Comparison of ENCODE assay signal across 8 cellular contexts in the genomic region with DNA sequence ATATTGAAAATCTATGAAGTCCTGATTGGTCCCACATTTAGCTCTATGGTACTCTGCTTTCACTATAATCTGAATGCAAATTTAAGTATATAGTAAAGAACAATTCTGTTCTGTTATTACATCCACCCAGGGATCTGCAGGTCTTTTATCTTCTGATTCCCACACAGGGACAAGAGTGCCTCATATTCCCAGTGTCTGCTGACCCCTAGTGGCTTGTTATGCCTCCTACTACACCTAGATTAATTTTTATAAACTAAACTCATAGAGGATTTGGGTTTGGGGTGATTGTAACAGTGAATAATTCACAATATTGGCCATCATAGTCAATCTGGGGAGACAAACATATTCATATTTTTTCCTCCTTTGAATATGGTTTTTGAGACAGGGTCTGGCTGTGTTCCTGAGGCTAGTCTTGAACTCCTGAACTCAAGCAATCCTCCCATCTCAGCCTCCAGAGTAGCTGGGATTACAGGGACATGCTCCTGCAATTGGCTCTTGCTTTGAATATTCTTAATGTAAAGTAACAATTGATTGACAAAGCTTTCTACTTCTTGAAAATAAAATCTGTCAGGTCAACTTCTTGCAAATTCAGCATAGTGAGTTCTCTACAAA.
DNase-seq lines count a peak whose midpoint lies in the region; ATAC-seq, FAIRE-seq and TF ChIP-seq lines count a peak whose summit lies in the region.

No MANE protein-coding gene starts in this region.

- H3K27ac ChIP-seq in KMS-11 (no peak overlapping the region), trophoblast cell (ENCODE audit: low read depth, low read length) (no peak overlapping the region)

- no peak overlapping the region for H2AK5ac ChIP-seq in trophoblast cell (ENCODE audit: low read length)

- H3K9me3 Mint-ChIP-seq in activated naive CD4-positive, alpha-beta T cell treated with anti-CD3 and anti-CD28 coated beads for 36 hours: no peaks in the 10 kb centered on the region
- H3K9me3 Mint-ChIP-seq in activated naive CD4-positive, alpha-beta T cell treated with anti-CD3 and anti-CD28 coated beads, Interleukin-2, amount 10 ng/mL, durations not matched to agents 7 days and 5 days: no peaks in the 10 kb centered on the region

- H3K79me1 ChIP-seq in trophoblast cell (ENCODE audit: low read length): no peaks in the 10 kb centered on the region

- intact Hi-C loops in activated naive CD4-positive, alpha-beta T cell treated with anti-CD3 and anti-CD28 coated beads for 36 hours (cut with micrococcal nuclease): loop anchor here (1.0 kb wide), 1 partner anchor 620 kb away; no protein-coding TSS in a partner anchor

- no peak overlapping the region for H2BK12ac ChIP-seq in trophoblast cell (ENCODE audit: low read length)

- no peak overlapping the region for H2BK120ac ChIP-seq in trophoblast cell (ENCODE audit: insufficient read depth, low read length, poor library complexity)

- no peak overlapping the region for H3K4me2 ChIP-seq in KMS-11
- H3K4me2 ChIP-seq in trophoblast cell (ENCODE audit: low read length): no peak overlapping the region

- no peaks in the 10 kb centered on the region for H3K4me1 Mint-ChIP-seq in activated naive CD4-positive, alpha-beta T cell treated with anti-CD3 and anti-CD28 coated beads for 36 hours (ENCODE audit: low read depth)
- H3K4me1 Mint-ChIP-seq in activated naive CD4-positive, alpha-beta T cell treated with anti-CD3 and anti-CD28 coated beads, Interleukin-2, amount 10 ng/mL, durations not matched to agents 7 days and 5 days: no peaks in the 10 kb centered on the region

- no peak overlapping the region for H4K12ac ChIP-seq in trophoblast cell (ENCODE audit: low read depth, low read length)

- no peaks in the 10 kb centered on the region for H3K27me3 Mint-ChIP-seq in activated naive CD4-positive, alpha-beta T cell treated with anti-CD3 and anti-CD28 coated beads for 36 hours (ENCODE audit: low read depth)
- no peaks in the 10 kb centered on the region for H3K27me3 Mint-ChIP-seq in activated naive CD4-positive, alpha-beta T cell treated with anti-CD3 and anti-CD28 coated beads, Interleukin-2, amount 10 ng/mL, durations not matched to agents 7 days and 5 days

- peak; percentile 96 for TF ChIP-seq CTCF in KMS-11 (conservative IDR thresholded peaks at IDR 0.05; ENCODE audit: low read depth, low read length)

- H2AFZ ChIP-seq in KMS-11 (ENCODE audit: low read depth) (no peak overlapping the region), trophoblast cell (ENCODE audit: insufficient read depth, low read length, poor library complexity) (no peak overlapping the region)

- FAIRE-seq in RCC 7860 (lab: Jason Lieb, UNC): no peak

- no peak overlapping the region for H4K91ac ChIP-seq in trophoblast cell (ENCODE audit: low read depth, low read length)

- H3K36me3 Mint-ChIP-seq in activated naive CD4-positive, alpha-beta T cell treated with anti-CD3 and anti-CD28 coated beads for 36 hours (ENCODE audit: low read depth): no peaks in the 10 kb centered on the region
- no peaks in the 10 kb centered on the region for H3K36me3 Mint-ChIP-seq in activated naive CD4-positive, alpha-beta T cell treated with anti-CD3 and anti-CD28 coated beads, Interleukin-2, amount 10 ng/mL, durations not matched to agents 7 days and 5 days

- no peak overlapping the region for H3K9ac ChIP-seq in KMS-11
- no peak overlapping the region for H3K9ac ChIP-seq in trophoblast cell (ENCODE audit: low read length)

- CTCF ChIA-PET in activated naive CD4-positive, alpha-beta T cell treated with anti-CD3 and anti-CD28 coated beads for 36 hours (lab: Charles Lee): interaction anchor here (0.6 kb wide), 1 partner anchor 120 kb away, joined by 3 read pairs; no protein-coding TSS in a partner anchor
- CTCF ChIA-PET in activated naive CD4-positive, alpha-beta T cell treated with anti-CD3 and anti-CD28 coated beads, Interleukin-2, amount 10 ng/mL, durations not matched to agents 7 days and 5 days (lab: Charles Lee): interaction anchor here (1.0 kb wide), 1 partner anchor 16 kb away, joined by 4 read pairs; no protein-coding TSS in a partner anchor

- H3K18ac ChIP-seq in trophoblast cell (ENCODE audit: low read length): no peak overlapping the region

- H3K4me3 Mint-ChIP-seq in activated naive CD4-positive, alpha-beta T cell treated with anti-CD3 and anti-CD28 coated beads for 36 hours: no peak overlapping the region
- H3K4me3 Mint-ChIP-seq in activated naive CD4-positive, alpha-beta T cell treated with anti-CD3 and anti-CD28 coated beads, Interleukin-2, amount 10 ng/mL, durations not matched to agents 7 days and 5 days: no peak overlapping the region

- no peak overlapping the region for H2BK5ac ChIP-seq in trophoblast cell (ENCODE audit: low read depth, low read length, poor library complexity)

- peaks cover 8% of the 10 kb centered on the region for H3K4me1 ChIP-seq in KMS-11 (ENCODE audit: low read depth, poor library complexity, severe bottlenecking)
- no peaks in the 10 kb centered on the region for H3K4me1 ChIP-seq in trophoblast cell (ENCODE audit: control insufficient read depth in 1 of 2, insufficient read depth in 2 of 2, low read length in 2 of 2)

- peak; percentile 71 for ATAC-seq in esophagus mucosa

- H3K4me3 ChIP-seq in H7 (ENCODE audit: insufficient read depth, low read depth, low read length) (no peak overlapping the region), KMS-11 (IDR thresholded peaks at IDR 0.05; ENCODE audit: insufficient read depth, low read depth, low read length) (no peak overlapping the region), trophoblast cell (ENCODE audit: low read depth, low read length) (no peak overlapping the region)

- no peak overlapping the region for H3K23ac ChIP-seq in trophoblast cell (ENCODE audit: low read length)

- H3K27me3 ChIP-seq in H7 (ENCODE audit: control insufficient read depth, insufficient read depth, low read length) (no peaks in the 10 kb centered on the region), KMS-11 (ENCODE audit: insufficient read depth, low read depth) (no peaks in the 10 kb centered on the region), trophoblast cell (ENCODE audit: insufficient read depth, low read length) (no peaks in the 10 kb centered on the region)

- no peaks in the 10 kb centered on the region for H3K9me3 ChIP-seq in trophoblast cell (ENCODE audit: insufficient read depth, low read depth, low read length)

- H3K36me3 ChIP-seq in H7 (replicated peaks; ENCODE audit: control insufficient read depth, insufficient read depth, low read length): no peaks in the 10 kb centered on the region
- H3K36me3 ChIP-seq in KMS-11 (ENCODE audit: insufficient read depth): no peaks in the 10 kb centered on the region
- H3K36me3 ChIP-seq in trophoblast cell (ENCODE audit: control insufficient read depth in 1 of 2, insufficient read depth in 2 of 2, low read length in 2 of 2): no peaks in the 10 kb centered on the region

- H4K20me1 ChIP-seq in KMS-11 (ENCODE audit: insufficient read depth): no peaks in the 10 kb centered on the region

- no peak overlapping the region for H3K14ac ChIP-seq in trophoblast cell (ENCODE audit: low read length)

- H3K79me2 ChIP-seq in KMS-11 (ENCODE audit: insufficient read depth, low read depth) (no peaks in the 10 kb centered on the region), trophoblast cell (ENCODE audit: control insufficient read depth, insufficient read depth, low read length, poor library complexity) (no peaks in the 10 kb centered on the region)

- DNase-seq in activated naive CD4-positive, alpha-beta T cell treated with anti-CD3 and anti-CD28 coated beads for 36 hours: peak; percentile 19
- DNase-seq in activated naive CD4-positive, alpha-beta T cell treated with anti-CD3 and anti-CD28 coated beads, Interleukin-2, amount 10 ng/mL, durations not matched to agents 7 days and 5 days: no peak
- DNase-seq in H7 (peak; percentile 48), RCC 7860 (ENCODE audit: low spot score) (peak; percentile 39), trophoblast cell (peak; percentile 54 to 73)
- DNase-seq in NK-92 treated with Interleukin-12 subunit alpha and Interleukin-12 subunit beta, amount 100 ng/mL, for 24 hours (lab: John Stamatoyannopoulos, UW): no peak

- H3K27ac Mint-ChIP-seq in activated naive CD4-positive, alpha-beta T cell treated with anti-CD3 and anti-CD28 coated beads for 36 hours: no peak overlapping the region
- H3K27ac Mint-ChIP-seq in activated naive CD4-positive, alpha-beta T cell treated with anti-CD3 and anti-CD28 coated beads, Interleukin-2, amount 10 ng/mL, durations not matched to agents 7 days and 5 days: no peak overlapping the region

- H4K8ac ChIP-seq in trophoblast cell (ENCODE audit: low read depth, low read length): no peak overlapping the region

- H3K4ac ChIP-seq in trophoblast cell (ENCODE audit: low read depth, low read length): no peak overlapping the region

Comparison
In these comparisons a context has a peak if more than half of its experiments do, and no peak if none do; other contexts are left out.
1. DNase-seq: peak in activated naive CD4-positive, alpha-beta T cell treated with anti-CD3 and anti-CD28 coated beads for 36 hours (single experiment), H7 (single experiment), RCC 7860 (single experiment) and trophoblast cell (2 of 2); none in activated naive CD4-positive, alpha-beta T cell treated with anti-CD3 and anti-CD28 coated beads, Interleukin-2, amount 10 ng/mL, durations not matched to agents 7 days and 5 days (single experiment) and NK-92 treated with Interleukin-12 subunit alpha and Interleukin-12 subunit beta, amount 100 ng/mL, for 24 hours (single experiment).